8 cellular contexts compared by ENCODE assay signal in genomic region chr17:1627987-1628855, GRCh38. TPM values are rescaled to one million over a fixed set of nuclear protein-coding genes. Genes with fewer than 3 reads are reported as not detected.
A peak's percentile ranks its signal among the peaks of the same experiment; 100 is the strongest.
DNase-seq lines count a peak whose midpoint lies in the region; ATAC-seq, FAIRE-seq and TF ChIP-seq lines count a peak whose summit lies in the region.

Gene SLC43A2 (minus strand): TSS chr17:1628834. CDS start chr17:1627874, 960 bp downstream.

- intact Hi-C loops in dorsolateral prefrontal cortex (cut with DNase I) (loop anchor here (1.0 to 5.0 kb wide), 6 partner anchors 12 to 111 kb away; partner anchors contain the start of genes RILP (in 2 of the 2), INPP5K (in 1 of the 2) and PITPNA (in 1 of the 2)), HepG2 (cut with micrococcal nuclease; ENCODE audit: unreplicated experiment) (loop anchor here (1.0 kb wide), 1 partner anchor 54 kb away; no protein-coding TSS in a partner anchor)

- TF ChIP-seq POLR2A in HepG2 (IDR thresholded peaks at IDR 0.05; ENCODE audit: insufficient read depth in 1 of 2, low read depth in 2 of 2, low read length in 2 of 2): peak; percentile 30 to 52; a peak in 3 of 4 replicates

- no peak for FAIRE-seq in HepG2 (lab: Jason Lieb, UNC)

- no peaks in the 10 kb centered on the region for H4K20me1 ChIP-seq in HepG2 (ENCODE audit: insufficient read depth, low read length)

- H3K4me3 ChIP-seq in AG04450 (ENCODE audit: low read depth, low read length) (peak within 1 kb of the TSS; percentile 78), dorsolateral prefrontal cortex (peak within 1 kb of the TSS; percentile 63 to 97 (median 88)), HepG2 (replicated peaks in 1 of 3; ENCODE audit: insufficient read depth in 1 of 3, low read depth in 2 of 3, low read length in 3 of 3) (peak within 1 kb of the TSS; percentile 62 to 93 (median 90))

- peak within 1 kb of the TSS; percentile 99 for H3K4me2 ChIP-seq in HepG2 (ENCODE audit: low read depth, low read length)

- under 1% methylated on average over 31 of the region's 95 CpGs for WGBS in HepG2 (ENCODE audit: low lambda C conversion rate)

- peaks cover 40% of the 10 kb centered on the region for H3K4me1 ChIP-seq in HepG2 (ENCODE audit: insufficient read depth, low read length)

- in situ Hi-C loops in HepG2 (cut with HindIII; ENCODE audit: extremely low pct_ligation_motif_present, low pct_unique_long_range_greater_than_20kb): loop anchor here (5.0 kb wide), 1 partner anchor 51 kb away; no protein-coding TSS in a partner anchor

- POLR2A ChIA-PET in AG04450 (lab: Yijun Ruan, JAX) (interaction anchor here (0.6 to 1.7 kb wide), 6 partner anchors 13 to 88 kb away, joined by 3 to 8 read pairs (median 3); no protein-coding TSS in a partner anchor), HepG2 (lab: Yijun Ruan, JAX) (interaction anchor here (0.6 to 3.2 kb wide), 12 partner anchors 9 to 182 kb away, joined by 3 to 27 read pairs (median 4); partner anchors contain the start of genes INPP5K and RILP)

- H3K27ac ChIP-seq in AG04450 (ENCODE audit: low read depth, low read length): no peak within 1 kb of the TSS
- peak within 1 kb of the TSS; percentile 84 to 99 (median 98) for H3K27ac ChIP-seq in dorsolateral prefrontal cortex
- H3K27ac ChIP-seq in HepG2 (ENCODE audit: extremely low read length, insufficient read depth, low read length): peak within 1 kb of the TSS; percentile 71

- BruUV-seq in HepG2 (replicated peaks; lab: Mats Ljungman, UMichigan): no TSS peak

- TF ChIP-seq RAD21 in HepG2 (CRISPR knock-in tag; IDR thresholded peaks at IDR 0.05): peak; percentile 5; the same call in 1 of the 2 replicates

- TF ChIP-seq EP300 in HepG2 (IDR thresholded peaks at IDR 0.05; ENCODE audit: low read depth in 2 of 2, low read length in 2 of 2) (no peak), HepG2 (CRISPR knock-in tag; IDR thresholded peaks at IDR 0.05; ENCODE audit: borderline replicate concordance) (peak; percentile 42)

- H2AFZ ChIP-seq in HepG2 (ENCODE audit: low read length): no peak within 1 kb of the TSS

- H3K27me3 ChIP-seq in AG04450 (ENCODE audit: control insufficient read depth, insufficient read depth, low read length): peaks cover 7% of the 10 kb centered on the region
- H3K27me3 ChIP-seq in dorsolateral prefrontal cortex: no peaks in the 10 kb centered on the region
- peaks cover 0 to 2% of the 10 kb centered on the region in 2 experiments; a peak in 1 of 5 replicates for H3K27me3 ChIP-seq in HepG2 (ENCODE audit: control insufficient read depth in 1 of 2, insufficient read depth in 2 of 2, low read length in 2 of 2)

- TF ChIP-seq CTCF in AG04450 (IDR thresholded peaks at IDR 0.05; ENCODE audit: low read depth, low read length): no peak
- TF ChIP-seq CTCF in dorsolateral prefrontal cortex (IDR thresholded peaks at IDR 0.05 in 54 of 56, conservative IDR thresholded peaks at IDR 0.05 in 2 of 56; ENCODE audit: low read depth in 1 of 56, partially characterized antibody in 56 of 56): peak in 9 of 56 donors; percentile 5 to 37 (median 18)
- no peak for TF ChIP-seq CTCF in HepG2 (CRISPR knock-in tag; IDR thresholded peaks at IDR 0.05)

- CTCF ChIA-PET in AG04450 (lab: Charles Lee) (interaction anchor here (3.4 kb wide), 1 partner anchor 54 kb away, joined by 43 read pairs; no protein-coding TSS in a partner anchor), HepG2 (lab: Yijun Ruan, JAX; ENCODE audit: low intra/inter-chr PET ratio, low total read pairs) (interaction anchor here (3.6 kb wide), 1 partner anchor 54 kb away, joined by 55 read pairs; no protein-coding TSS in a partner anchor)

- no peaks in the 10 kb centered on the region for H3K79me2 ChIP-seq in HepG2 (ENCODE audit: insufficient read depth, low read length)

- peak; percentile 30 for ATAC-seq in GM18873 (IDR thresholded peaks at IDR 0.05; ENCODE audit: low FRiP score, unreplicated experiment)
- ATAC-seq in HG03139 (IDR thresholded peaks at IDR 0.05; ENCODE audit: unreplicated experiment): peak; percentile 36
- ATAC-seq in HepG2: peak; percentile 86

- H3K9ac ChIP-seq in HepG2 (ENCODE audit: insufficient read depth, low read depth, low read length): peak within 1 kb of the TSS; percentile 71

- H3K9me3 ChIP-seq in AG04450 (ENCODE audit: control insufficient read depth, insufficient read depth, low read length): no peaks in the 10 kb centered on the region; the same call in 1 of the 2 replicates
- no peaks in the 10 kb centered on the region for H3K9me3 ChIP-seq in HepG2 (ENCODE audit: low read length)

- H3K36me3 ChIP-seq in HepG2 (replicated peaks in 1 of 2; ENCODE audit: control insufficient read depth in 1 of 2, insufficient read depth in 2 of 2, low read length in 2 of 2): peaks cover 0 to 2% of the 10 kb centered on the region in 2 experiments; a peak in 1 of 5 replicates

- no peak for DNase-seq in AG04450 (ENCODE audit: low read depth, low spot score)
- DNase-seq in NCI-H510A treated with DMSO at 0.1 percent for 48 hours (lab: John Stamatoyannopoulos, UW): peak; percentile 54
- DNase-seq in activated CD4-positive, alpha-beta T cell treated with anti-CD3 and anti-CD28 coated beads, Interleukin-2, amount 50 U/mL, for 24 hours (ENCODE audit: low read depth in 1 of 2, low spot score in 1 of 2): peak; percentile 52 to 62
- peak; percentile 81 to 95 (median 90) for DNase-seq in dorsolateral prefrontal cortex
- DNase-seq in HepG2 (ENCODE audit: low spot score): peak; percentile 58
- DNase-seq in stimulated activated CD4-positive, alpha-beta T cell treated with anti-CD3 and anti-CD28 coated beads, Interleukin-2, amount 100 ng/mL, for 4 hours (ENCODE audit: low read depth): peak; percentile 66

TF ChIP-seq in HepG2, 621 proteins besides CTCF, POLR2A, EP300 and RAD21 (continues in another document):
- TF ChIP-seq MZF1 (CRISPR knock-in tag; IDR thresholded peaks at IDR 0.05; ENCODE audit: borderline replicate concordance) (no peak), ZNF24 (IDR thresholded peaks at IDR 0.05) (no peak), PRDM15 (CRISPR knock-in tag; IDR thresholded peaks at IDR 0.05) (no peak), MAF1 (CRISPR knock-in tag; IDR thresholded peaks at IDR 0.05; ENCODE audit: borderline replicate concordance) (no peak)

RNA-seq across cellular contexts. Expression of gene SLC43A2, which starts in this region (rescaled TPM):
- 5.3 and 6.8 TPM in 2 replicates for polyA plus RNA-seq in AG04450 (2011; rRNA removed)
- 10.6 and 14.3 TPM in 2 replicates for polyA minus RNA-seq in AG04450 (2011; rRNA and poly(A)+ RNA removed)
- total RNA-seq in dorsolateral prefrontal cortex: 10 to 100 TPM; 27.7 to 80.6 (median 45.9) TPM
- 3.3 and 7.3 TPM in 2 replicates for total RNA-seq in HepG2 (2016; rRNA removed; fragmentation: Illumina TruSeq; extraction: Trizol)
- 0.97 and 1.3 TPM in 2 replicates for total RNA-seq in HepG2 (2016; cell fraction: cytosol; rRNA removed; fragmentation: Illumina TruSeq; extraction: Trizol; ENCODE audit: low read depth)
- 2.0 and 8.1 TPM in 2 replicates for total RNA-seq in HepG2 (2016; cell fraction: insoluble cytoplasmic fraction; rRNA removed; fragmentation: Illumina TruSeq; extraction: Trizol)
- total RNA-seq in HepG2 (2016; cell fraction: membrane; rRNA removed; fragmentation: Illumina TruSeq; extraction: Trizol): 4.2 and 4.8 TPM in 2 replicates
- total RNA-seq in HepG2 (2016; cell fraction: nucleus; rRNA removed; fragmentation: Illumina TruSeq; extraction: Trizol): 6.5 and 9.2 TPM in 2 replicates
- polyA plus RNA-seq in HepG2 (2011; rRNA removed): 20.0 and 26.7 TPM in 2 replicates
- 24.6 and 32.6 TPM in 2 replicates for polyA plus RNA-seq in HepG2 (2011; cell fraction: cytosol; rRNA removed)
- 23.0 and 27.0 TPM in 2 replicates for polyA plus RNA-seq in HepG2 (2011; cell fraction: nucleus; rRNA removed)
- 23.6 and 32.7 TPM in 2 replicates for polyA plus RNA-seq in HepG2 (2012)
- polyA plus RNA-seq in HepG2 (2016; cell fraction: cytosol; fragmentation: Illumina TruSeq; extraction: Trizol; ENCODE audit: low read depth): 1.1 and 1.6 TPM in 2 replicates
- polyA plus RNA-seq in HepG2 (2016; cell fraction: insoluble cytoplasmic fraction; fragmentation: Illumina TruSeq; extraction: Trizol; ENCODE audit: low read depth): 3.0 and 4.3 TPM in 2 replicates
- 2.7 and 2.9 TPM in 2 replicates for polyA plus RNA-seq in HepG2 (2016; cell fraction: membrane; fragmentation: Illumina TruSeq; extraction: Trizol; ENCODE audit: low read depth)
- 12.1 and 13.4 TPM in 2 replicates for polyA plus RNA-seq in HepG2 (2016; cell fraction: nucleus; fragmentation: Illumina TruSeq; extraction: Trizol; ENCODE audit: insufficient read depth, low read depth)
- polyA minus RNA-seq in HepG2 (2011; rRNA and poly(A)+ RNA removed; ENCODE audit: low replicate concordance): 35.9 and 121 TPM in 2 replicates
- polyA minus RNA-seq in HepG2 (2011; cell fraction: cytosol; rRNA and poly(A)+ RNA removed): 22.7 and 26.1 TPM in 2 replicates
- polyA minus RNA-seq in HepG2 (2011; cell fraction: nucleus; rRNA and poly(A)+ RNA removed): 18.9 and 19.1 TPM in 2 replicates

Comparison
In these comparisons a context has a peak if more than half of its experiments do, and no peak if none do; other contexts are left out.
1. ATAC-seq: peak in every context shown above with its lines; median percentile 86 in HepG2; 36 in HG03139; 30 in GM18873.